In genomic region chr17:28575126-28575795, GRCh38 we compare ENCODE assay signal across 11 cellular contexts. TPM values are rescaled to one million over a fixed set of nuclear protein-coding genes. Genes with fewer than 3 reads are reported as not detected.
DNase-seq lines count a peak whose midpoint lies in the region; ATAC-seq and TF ChIP-seq lines count a peak whose summit lies in the region.
"Had no signal": no experiment of that assay in that cellular context is flagged by ENCODE, and none has a peak within 500 bp of the region (broad histone marks: within the 10 kb centered on the region; RNA-seq: fewer than 3 reads in every experiment).

No MANE protein-coding gene starts in this region.

- H3K27ac Mint-ChIP-seq in activated naive CD8-positive, alpha-beta T cell treated with anti-CD3 and anti-CD28 coated beads, Interleukin-2, amount 10 ng/mL, durations not matched to agents 7 days and 5 days = no peak overlapping the region
- no peak overlapping the region for H3K27ac Mint-ChIP-seq in activated naive CD8-positive, alpha-beta T cell treated with anti-CD3 and anti-CD28 coated beads for 36 hours
- no peak overlapping the region for H3K27ac Mint-ChIP-seq in activated T-helper 1 cell treated with anti-CD3 and anti-CD28 coated beads, Interleukin-12 subunit alpha, Interleukin-12 subunit beta, Interleukin-2, Interleukin-4 antibody, amounts not matched to agents 30 ng/mL and 10 ng/mL and 1 ng/mL, durations not matched to agents 14 hours and 24 hours and 36 hours
- H3K27ac Mint-ChIP-seq in activated CD4-positive, alpha-beta memory T cell treated with anti-CD3 and anti-CD28 coated beads, Interleukin-2, amount 10 ng/mL, durations not matched to agents 7 days and 5 days = no peak overlapping the region
- H3K27ac Mint-ChIP-seq: nephron progenitor cell had no signal

- no peak for ATAC-seq in activated naive CD8-positive, alpha-beta T cell treated with anti-CD3 and anti-CD28 coated beads, Interleukin-2, amount 10 ng/mL, durations not matched to agents 7 days and 5 days (ENCODE audit: low read depth)
- ATAC-seq in HG03520 (IDR thresholded peaks at IDR 0.05; ENCODE audit: unreplicated experiment) = no peak
- ATAC-seq in GM19328 (IDR thresholded peaks at IDR 0.05; ENCODE audit: unreplicated experiment) = no peak
- ATAC-seq in mucosa of descending colon = no peak
- ATAC-seq: stimulated activated naive CD8-positive, alpha-beta T cell treated with anti-CD3 and anti-CD28 coated beads, Interleukin-15, amount 100 ng/mL, for 72 hours had no signal

- TF ChIP-seq CTCF in mucosa of descending colon (IDR thresholded peaks at IDR 0.05) = no peak

- H3K36me3 ChIP-seq in mucosa of descending colon (ENCODE audit: low read depth) = no peaks in the 10 kb centered on the region
- H3K36me3 ChIP-seq: ascending aorta had no signal

- H3K4me1 ChIP-seq in mucosa of descending colon (ENCODE audit: low read depth) = peaks cover 16% of the 10 kb centered on the region

- H3K9me3 Mint-ChIP-seq in activated naive CD8-positive, alpha-beta T cell treated with anti-CD3 and anti-CD28 coated beads, Interleukin-2, amount 10 ng/mL, durations not matched to agents 7 days and 5 days = no peaks in the 10 kb centered on the region
- no peaks in the 10 kb centered on the region for H3K9me3 Mint-ChIP-seq in activated naive CD8-positive, alpha-beta T cell treated with anti-CD3 and anti-CD28 coated beads for 36 hours
- no peaks in the 10 kb centered on the region for H3K9me3 Mint-ChIP-seq in activated T-helper 1 cell treated with anti-CD3 and anti-CD28 coated beads, Interleukin-12 subunit alpha, Interleukin-12 subunit beta, Interleukin-2, Interleukin-4 antibody, amounts not matched to agents 30 ng/mL and 10 ng/mL and 1 ng/mL, durations not matched to agents 14 hours and 24 hours and 36 hours
- H3K9me3 Mint-ChIP-seq in activated CD4-positive, alpha-beta memory T cell treated with anti-CD3 and anti-CD28 coated beads, Interleukin-2, amount 10 ng/mL, durations not matched to agents 7 days and 5 days = no peaks in the 10 kb centered on the region
- H3K9me3 Mint-ChIP-seq: nephron progenitor cell; stimulated activated naive CD8-positive, alpha-beta T cell treated with anti-CD3 and anti-CD28 coated beads, Interleukin-15, amount 100 ng/mL, for 72 hours had no signal

- intact Hi-C loops in activated T-helper 1 cell treated with anti-CD3 and anti-CD28 coated beads, Interleukin-12 subunit alpha, Interleukin-12 subunit beta, Interleukin-2, Interleukin-4 antibody, amounts not matched to agents 30 ng/mL and 10 ng/mL and 1 ng/mL, durations not matched to agents 14 hours and 24 hours and 36 hours (cut with micrococcal nuclease) = loop anchor here (10.0 kb wide), 2 partner anchors 350 to 380 kb away; partner anchors contain the start of gene PHF12
- intact Hi-C loops in cardiac septum (cut with DNase I) = no loop called here
- intact Hi-C loops in mucosa of descending colon (cut with DNase I, micrococcal nuclease) = no loop called here

- no peak for DNase-seq in activated naive CD8-positive, alpha-beta T cell treated with anti-CD3 and anti-CD28 coated beads, Interleukin-2, amount 10 ng/mL, durations not matched to agents 7 days and 5 days
- DNase-seq in activated naive CD8-positive, alpha-beta T cell treated with anti-CD3 and anti-CD28 coated beads for 36 hours = no peak
- no peak for DNase-seq in activated T-helper 1 cell treated with anti-CD3 and anti-CD28 coated beads, Interleukin-12 subunit alpha, Interleukin-12 subunit beta, Interleukin-2, Interleukin-4 antibody, amounts not matched to agents 30 ng/mL and 10 ng/mL and 1 ng/mL, durations not matched to agents 14 hours and 24 hours and 36 hours (ENCODE audit: low spot score)
- DNase-seq in cardiac septum (ENCODE audit: low spot score) = peak; percentile 92
- no peak for DNase-seq in activated CD4-positive, alpha-beta memory T cell treated with anti-CD3 and anti-CD28 coated beads, Interleukin-2, amount 10 ng/mL, durations not matched to agents 7 days and 5 days
- no peak for DNase-seq in mucosa of descending colon
- DNase-seq: nephron progenitor cell; stimulated activated naive CD8-positive, alpha-beta T cell treated with anti-CD3 and anti-CD28 coated beads, Interleukin-15, amount 100 ng/mL, for 72 hours had no signal

- H3K4me3 ChIP-seq in mucosa of descending colon = no peak overlapping the region
- H3K4me3 ChIP-seq: ascending aorta had no signal

- H3K9me3 ChIP-seq in mucosa of descending colon = no peaks in the 10 kb centered on the region
- H3K9me3 ChIP-seq: ascending aorta had no signal

- POLR2A ChIA-PET in activated naive CD8-positive, alpha-beta T cell treated with anti-CD3 and anti-CD28 coated beads, Interleukin-2, amount 10 ng/mL, durations not matched to agents 7 days and 5 days (lab: Charles Lee) = interaction anchor here (1.2 to 3.7 kb wide), 3 partner anchors 23 to 136 kb away, joined by 5 to 33 read pairs (median 9); partner anchors contain the start of genes BLTP2, PROCA1 and SPAG5
- POLR2A ChIA-PET in activated CD4-positive, alpha-beta memory T cell treated with anti-CD3 and anti-CD28 coated beads, Interleukin-2, amount 10 ng/mL, durations not matched to agents 7 days and 5 days (lab: Charles Lee) = interaction anchor here (1.1 to 4.4 kb wide), 6 partner anchors 17 to 144 kb away, joined by 3 to 34 read pairs (median 6); partner anchors contain the start of genes RPL23A, SDF2, SPAG5 and SUPT6H

- peaks cover 24% of the 10 kb centered on the region for H3K36me3 Mint-ChIP-seq in activated naive CD8-positive, alpha-beta T cell treated with anti-CD3 and anti-CD28 coated beads, Interleukin-2, amount 10 ng/mL, durations not matched to agents 7 days and 5 days
- peaks cover 30% of the 10 kb centered on the region for H3K36me3 Mint-ChIP-seq in activated naive CD8-positive, alpha-beta T cell treated with anti-CD3 and anti-CD28 coated beads for 36 hours
- H3K36me3 Mint-ChIP-seq in activated T-helper 1 cell treated with anti-CD3 and anti-CD28 coated beads, Interleukin-12 subunit alpha, Interleukin-12 subunit beta, Interleukin-2, Interleukin-4 antibody, amounts not matched to agents 30 ng/mL and 10 ng/mL and 1 ng/mL, durations not matched to agents 14 hours and 24 hours and 36 hours (ENCODE audit: low read depth) = peaks cover 38% of the 10 kb centered on the region
- H3K36me3 Mint-ChIP-seq in activated CD4-positive, alpha-beta memory T cell treated with anti-CD3 and anti-CD28 coated beads, Interleukin-2, amount 10 ng/mL, durations not matched to agents 7 days and 5 days (ENCODE audit: low read depth) = peaks cover 73% of the 10 kb centered on the region

- H3K4me1 Mint-ChIP-seq in activated naive CD8-positive, alpha-beta T cell treated with anti-CD3 and anti-CD28 coated beads, Interleukin-2, amount 10 ng/mL, durations not matched to agents 7 days and 5 days = peaks cover 24% of the 10 kb centered on the region
- peaks cover 24% of the 10 kb centered on the region for H3K4me1 Mint-ChIP-seq in activated naive CD8-positive, alpha-beta T cell treated with anti-CD3 and anti-CD28 coated beads for 36 hours
- H3K4me1 Mint-ChIP-seq in activated T-helper 1 cell treated with anti-CD3 and anti-CD28 coated beads, Interleukin-12 subunit alpha, Interleukin-12 subunit beta, Interleukin-2, Interleukin-4 antibody, amounts not matched to agents 30 ng/mL and 10 ng/mL and 1 ng/mL, durations not matched to agents 14 hours and 24 hours and 36 hours (ENCODE audit: low read depth) = peaks cover 81% of the 10 kb centered on the region
- H3K4me1 Mint-ChIP-seq in activated CD4-positive, alpha-beta memory T cell treated with anti-CD3 and anti-CD28 coated beads, Interleukin-2, amount 10 ng/mL, durations not matched to agents 7 days and 5 days = peaks cover 71% of the 10 kb centered on the region

- CTCF ChIA-PET in activated CD4-positive, alpha-beta memory T cell treated with anti-CD3 and anti-CD28 coated beads, Interleukin-2, amount 10 ng/mL, durations not matched to agents 7 days and 5 days (lab: Charles Lee) = interaction anchor here (0.7 to 3.7 kb wide), 4 partner anchors 13 to 27 kb away, joined by 3 to 8 read pairs (median 4); partner anchors contain the start of gene SPAG5

- H3K4me3 Mint-ChIP-seq in activated naive CD8-positive, alpha-beta T cell treated with anti-CD3 and anti-CD28 coated beads, Interleukin-2, amount 10 ng/mL, durations not matched to agents 7 days and 5 days = peak overlapping the region; percentile 92
- no peak overlapping the region for H3K4me3 Mint-ChIP-seq in activated naive CD8-positive, alpha-beta T cell treated with anti-CD3 and anti-CD28 coated beads for 36 hours
- H3K4me3 Mint-ChIP-seq in activated T-helper 1 cell treated with anti-CD3 and anti-CD28 coated beads, Interleukin-12 subunit alpha, Interleukin-12 subunit beta, Interleukin-2, Interleukin-4 antibody, amounts not matched to agents 30 ng/mL and 10 ng/mL and 1 ng/mL, durations not matched to agents 14 hours and 24 hours and 36 hours = peak overlapping the region; percentile 86
- H3K4me3 Mint-ChIP-seq in activated CD4-positive, alpha-beta memory T cell treated with anti-CD3 and anti-CD28 coated beads, Interleukin-2, amount 10 ng/mL, durations not matched to agents 7 days and 5 days = no peak overlapping the region

- H3K27me3 Mint-ChIP-seq in activated naive CD8-positive, alpha-beta T cell treated with anti-CD3 and anti-CD28 coated beads, Interleukin-2, amount 10 ng/mL, durations not matched to agents 7 days and 5 days = no peaks in the 10 kb centered on the region
- no peaks in the 10 kb centered on the region for H3K27me3 Mint-ChIP-seq in activated naive CD8-positive, alpha-beta T cell treated with anti-CD3 and anti-CD28 coated beads for 36 hours
- no peaks in the 10 kb centered on the region for H3K27me3 Mint-ChIP-seq in activated T-helper 1 cell treated with anti-CD3 and anti-CD28 coated beads, Interleukin-12 subunit alpha, Interleukin-12 subunit beta, Interleukin-2, Interleukin-4 antibody, amounts not matched to agents 30 ng/mL and 10 ng/mL and 1 ng/mL, durations not matched to agents 14 hours and 24 hours and 36 hours (ENCODE audit: insufficient read depth)
- no peaks in the 10 kb centered on the region for H3K27me3 Mint-ChIP-seq in activated CD4-positive, alpha-beta memory T cell treated with anti-CD3 and anti-CD28 coated beads, Interleukin-2, amount 10 ng/mL, durations not matched to agents 7 days and 5 days
- H3K27me3 Mint-ChIP-seq: stimulated activated naive CD8-positive, alpha-beta T cell treated with anti-CD3 and anti-CD28 coated beads, Interleukin-15, amount 100 ng/mL, for 72 hours had no signal

RNA-seq across cellular contexts. Expression of gene ALDOC, which starts 1.4 kb away (rescaled TPM):
- 100 to 1,000 TPM; 142 to 154 TPM for total RNA-seq in activated naive CD8-positive, alpha-beta T cell treated with anti-CD3 and anti-CD28 coated beads, Interleukin-2, amount 10 ng/mL, durations not matched to agents 7 days and 5 days
- total RNA-seq in activated naive CD8-positive, alpha-beta T cell treated with anti-CD3 and anti-CD28 coated beads for 36 hours = 10 to 100 TPM; 85.6 to 85.8 TPM
- total RNA-seq in activated T-helper 1 cell treated with anti-CD3 and anti-CD28 coated beads, Interleukin-12 subunit alpha, Interleukin-12 subunit beta, Interleukin-2, Interleukin-4 antibody, amounts not matched to agents 30 ng/mL and 10 ng/mL and 1 ng/mL, durations not matched to agents 14 hours and 24 hours and 36 hours = 44.0 and 47.6 TPM in 2 replicates
- 326 TPM for total RNA-seq in cardiac septum
- 100 to 1,000 TPM; 140 to 147 TPM for total RNA-seq in activated CD4-positive, alpha-beta memory T cell treated with anti-CD3 and anti-CD28 coated beads, Interleukin-2, amount 10 ng/mL, durations not matched to agents 7 days and 5 days
- 10 to 100 TPM; 15.3 to 25.4 (median 19.7) TPM for total RNA-seq in mucosa of descending colon

RNA-seq across cellular contexts. Expression of gene PIGS, which starts 3.9 kb away (rescaled TPM):
- total RNA-seq in activated naive CD8-positive, alpha-beta T cell treated with anti-CD3 and anti-CD28 coated beads, Interleukin-2, amount 10 ng/mL, durations not matched to agents 7 days and 5 days = 10 to 100 TPM; 60.5 to 63.1 TPM
- total RNA-seq in activated naive CD8-positive, alpha-beta T cell treated with anti-CD3 and anti-CD28 coated beads for 36 hours = 10 to 100 TPM; 41.5 to 42.5 TPM
- total RNA-seq in activated T-helper 1 cell treated with anti-CD3 and anti-CD28 coated beads, Interleukin-12 subunit alpha, Interleukin-12 subunit beta, Interleukin-2, Interleukin-4 antibody, amounts not matched to agents 30 ng/mL and 10 ng/mL and 1 ng/mL, durations not matched to agents 14 hours and 24 hours and 36 hours = 57.8 and 61.2 TPM in 2 replicates
- total RNA-seq in cardiac septum (51.5 TPM), mucosa of descending colon (100 to 1,000 TPM in 1 of 3 donors, 10 to 100 TPM in 2; 52.2 to 100 (median 88.5) TPM)
- total RNA-seq in activated CD4-positive, alpha-beta memory T cell treated with anti-CD3 and anti-CD28 coated beads, Interleukin-2, amount 10 ng/mL, durations not matched to agents 7 days and 5 days = 10 to 100 TPM; 66.3 to 66.6 TPM

RNA-seq across cellular contexts. Expression of gene UNC119, which starts 22.8 kb away (rescaled TPM):
- 10 to 100 TPM; 54.9 to 57.8 TPM for total RNA-seq in activated naive CD8-positive, alpha-beta T cell treated with anti-CD3 and anti-CD28 coated beads, Interleukin-2, amount 10 ng/mL, durations not matched to agents 7 days and 5 days
- total RNA-seq in activated naive CD8-positive, alpha-beta T cell treated with anti-CD3 and anti-CD28 coated beads for 36 hours = 10 to 100 TPM; 31.5 to 34.3 TPM
- 63.3 and 63.9 TPM in 2 replicates for total RNA-seq in activated T-helper 1 cell treated with anti-CD3 and anti-CD28 coated beads, Interleukin-12 subunit alpha, Interleukin-12 subunit beta, Interleukin-2, Interleukin-4 antibody, amounts not matched to agents 30 ng/mL and 10 ng/mL and 1 ng/mL, durations not matched to agents 14 hours and 24 hours and 36 hours
- 16.0 TPM for total RNA-seq in cardiac septum
- 10 to 100 TPM; 46.2 to 61.1 TPM for total RNA-seq in activated CD4-positive, alpha-beta memory T cell treated with anti-CD3 and anti-CD28 coated beads, Interleukin-2, amount 10 ng/mL, durations not matched to agents 7 days and 5 days
- total RNA-seq in mucosa of descending colon = 10 to 100 TPM; 20.5 to 32.3 (median 23.2) TPM

RNA-seq across cellular contexts. Expression of gene SPAG5, which starts 23.6 kb away (rescaled TPM):
- 100 to 1,000 TPM; 109 to 118 TPM for total RNA-seq in activated naive CD8-positive, alpha-beta T cell treated with anti-CD3 and anti-CD28 coated beads, Interleukin-2, amount 10 ng/mL, durations not matched to agents 7 days and 5 days
- total RNA-seq in activated naive CD8-positive, alpha-beta T cell treated with anti-CD3 and anti-CD28 coated beads for 36 hours = 100 to 1,000 TPM; 111 to 122 TPM
- total RNA-seq in activated T-helper 1 cell treated with anti-CD3 and anti-CD28 coated beads, Interleukin-12 subunit alpha, Interleukin-12 subunit beta, Interleukin-2, Interleukin-4 antibody, amounts not matched to agents 30 ng/mL and 10 ng/mL and 1 ng/mL, durations not matched to agents 14 hours and 24 hours and 36 hours = 81.9 and 83.1 TPM in 2 replicates
- total RNA-seq in cardiac septum = 0.78 TPM
- total RNA-seq in activated CD4-positive, alpha-beta memory T cell treated with anti-CD3 and anti-CD28 coated beads, Interleukin-2, amount 10 ng/mL, durations not matched to agents 7 days and 5 days = 100 to 1,000 TPM; 125 to 127 TPM
- total RNA-seq in mucosa of descending colon = 10 to 100 TPM in 2 of 3 donors, 1 to 10 TPM in 1; 7.2 to 30.3 (median 15.1) TPM

RNA-seq across cellular contexts. Expression of gene RSKR, which starts 38.7 kb away (rescaled TPM):
- total RNA-seq in activated naive CD8-positive, alpha-beta T cell treated with anti-CD3 and anti-CD28 coated beads, Interleukin-2, amount 10 ng/mL, durations not matched to agents 7 days and 5 days = 10 to 100 TPM; 20.7 to 24.9 TPM
- total RNA-seq in activated naive CD8-positive, alpha-beta T cell treated with anti-CD3 and anti-CD28 coated beads for 36 hours = 10 to 100 TPM; 14.3 to 17.8 TPM
- 38.4 and 42.9 TPM in 2 replicates for total RNA-seq in activated T-helper 1 cell treated with anti-CD3 and anti-CD28 coated beads, Interleukin-12 subunit alpha, Interleukin-12 subunit beta, Interleukin-2, Interleukin-4 antibody, amounts not matched to agents 30 ng/mL and 10 ng/mL and 1 ng/mL, durations not matched to agents 14 hours and 24 hours and 36 hours
- total RNA-seq in cardiac septum (6.8 TPM), mucosa of descending colon (10 to 100 TPM; 10.0 to 15.1 (median 11.1) TPM)
- total RNA-seq in activated CD4-positive, alpha-beta memory T cell treated with anti-CD3 and anti-CD28 coated beads, Interleukin-2, amount 10 ng/mL, durations not matched to agents 7 days and 5 days = 10 to 100 TPM; 15.5 to 19.7 TPM

Comparison
In these comparisons a context has a peak if more than half of its experiments do, and no peak if none do; other contexts are left out.
1. H3K4me3 Mint-ChIP-seq: peak in activated naive CD8-positive, alpha-beta T cell treated with anti-CD3 and anti-CD28 coated beads, Interleukin-2, amount 10 ng/mL, durations not matched to agents 7 days and 5 days (single experiment) and activated T-helper 1 cell treated with anti-CD3 and anti-CD28 coated beads, Interleukin-12 subunit alpha, Interleukin-12 subunit beta, Interleukin-2, Interleukin-4 antibody, amounts not matched to agents 30 ng/mL and 10 ng/mL and 1 ng/mL, durations not matched to agents 14 hours and 24 hours and 36 hours (single experiment); none in activated naive CD8-positive, alpha-beta T cell treated with anti-CD3 and anti-CD28 coated beads for 36 hours (single experiment) and activated CD4-positive, alpha-beta memory T cell treated with anti-CD3 and anti-CD28 coated beads, Interleukin-2, amount 10 ng/mL, durations not matched to agents 7 days and 5 days (single experiment).